In genomic region chr1:62688687-62689085, GRCh38 we compare ENCODE assay signal across 8 cellular contexts. TPM values are rescaled to one million over a fixed set of nuclear protein-coding genes. Genes with fewer than 3 reads are reported as not detected.
DNase-seq lines count a peak whose midpoint lies in the region; FAIRE-seq and TF ChIP-seq lines count a peak whose summit lies in the region.

No MANE protein-coding gene starts in this region.

- H3K79me2 ChIP-seq in Karpas-422 (ENCODE audit: low read length) (no peaks in the 10 kb centered on the region), mammary epithelial cell (ENCODE audit: insufficient read depth, low read length) (peaks cover 39% of the 10 kb centered on the region)

- no peaks in the 10 kb centered on the region for H3K27me3 Mint-ChIP-seq in mesothelial cell of epicardium (ENCODE audit: low read depth)

- no TSS peak for BruUV-seq in mammary epithelial cell (replicated peaks; lab: Mats Ljungman, UMichigan)

- H3K9ac ChIP-seq in Karpas-422 (ENCODE audit: low read length) (peak overlapping the region; percentile 24; the same call in 1 of the 2 replicates), mammary epithelial cell (ENCODE audit: insufficient read depth, low read length) (peak overlapping the region; percentile 78)

- DNase-seq in A172 (ENCODE audit: low spot score) = peak; percentile 6
- no peak for DNase-seq in GM19239 (ENCODE audit: insufficient read length, low spot score)
- DNase-seq in Karpas-422 = no peak
- no peak for DNase-seq in mammary epithelial cell
- no peak for DNase-seq in mesothelial cell of epicardium (ENCODE audit: low spot score in 2 of 2, unreplicated experiment in 2 of 2)
- DNase-seq in activated effector memory CD4-positive, alpha-beta T cell treated with Interleukin-2 at 50 U/mL for 16 hours = no peak
- no peak for DNase-seq in KBM-7
- DNase-seq in NCI-H1694 (lab: John Stamatoyannopoulos, UW) = no peak

- 2% methylated on average over 6 of the region's 10 CpGs for WGBS in mammary epithelial cell (ENCODE audit: low coverage, missing lambda C conversion rate)

- H3K9me3 ChIP-seq in Karpas-422 (ENCODE audit: low read length) (no peaks in the 10 kb centered on the region), mammary epithelial cell (replicated peaks; ENCODE audit: insufficient read depth, low read length) (no peaks in the 10 kb centered on the region)

- H3K27me3 ChIP-seq in Karpas-422 (ENCODE audit: low read length) (no peaks in the 10 kb centered on the region), mammary epithelial cell (ENCODE audit: insufficient read depth, low read length) (no peaks in the 10 kb centered on the region)

- peak; percentile 4 for FAIRE-seq in GM19239 (lab: Jason Lieb, UNC)

- dilution Hi-C loops in mammary epithelial cell (cut with HindIII; ENCODE audit: low sequenced_read_pairs) = no loop called here

- H3K9me3 Mint-ChIP-seq in mesothelial cell of epicardium = no peaks in the 10 kb centered on the region

- peaks cover 48% of the 10 kb centered on the region for H3K4me1 Mint-ChIP-seq in mesothelial cell of epicardium

- peaks cover 5% of the 10 kb centered on the region for H3K4me1 ChIP-seq in Karpas-422 (ENCODE audit: low read length)
- peaks cover 44% of the 10 kb centered on the region for H3K4me1 ChIP-seq in mammary epithelial cell (ENCODE audit: insufficient read depth, low read length)

- in situ Hi-C loops in mammary epithelial cell (cut with MboI; ENCODE audit: low sequenced_read_pairs in 2 of 2) = no loop called here
- in situ Hi-C loops in KBM-7 (cut with MboI; ENCODE audit: low pct_unique_long_range_greater_than_20kb, low sequenced_read_pairs) = no loop called here

- CTCF ChIA-PET in mammary epithelial cell (lab: Charles Lee; ENCODE audit: low non-redundant PET) = interaction anchor here (0.5 kb wide), 1 partner anchor 482 kb away, joined by 3 read pairs; no protein-coding TSS in a partner anchor

- H3K9me2 ChIP-seq in Karpas-422 (replicated peaks; ENCODE audit: insufficient read depth, low read length) = no peaks in the 10 kb centered on the region

- H3K36me3 ChIP-seq in Karpas-422 (ENCODE audit: insufficient read depth, low read length) = no peaks in the 10 kb centered on the region
- no peaks in the 10 kb centered on the region for H3K36me3 ChIP-seq in mammary epithelial cell (ENCODE audit: insufficient read depth, low read length)

- no peaks in the 10 kb centered on the region for H3K36me3 Mint-ChIP-seq in mesothelial cell of epicardium

- peak overlapping the region; percentile 97 for H3K27ac Mint-ChIP-seq in mesothelial cell of epicardium

- H3K4me3 ChIP-seq in Karpas-422 (ENCODE audit: low read length) = peak overlapping the region; percentile 61
- peak overlapping the region; percentile 54 to 83 (median 55) for H3K4me3 ChIP-seq in mammary epithelial cell (replicated peaks in 1 of 3; ENCODE audit: insufficient read depth in 1 of 3, low read depth in 2 of 3, low read length in 3 of 3)

- TF ChIP-seq CTCF in mammary epithelial cell (conservative IDR thresholded peaks at IDR 0.05 in 1 of 2, IDR thresholded peaks at IDR 0.05 in 1 of 2; ENCODE audit: extremely low read depth in 1 of 2, insufficient read depth in 1 of 2, low read depth in 1 of 2, low read length in 2 of 2) = no peak
- TF ChIP-seq CTCF in mesothelial cell of epicardium (IDR thresholded peaks at IDR 0.05; ENCODE audit: unreplicated experiment) = no peak

- H4K20me1 ChIP-seq in Karpas-422 (ENCODE audit: insufficient read depth, low read depth, low read length) (no peaks in the 10 kb centered on the region), mammary epithelial cell (ENCODE audit: insufficient read depth, low read length) (no peaks in the 10 kb centered on the region)

- 0 out of 2 replicates have a peak overlapping the region, but pooled peaks have one; percentile 28 for H2AFZ ChIP-seq in Karpas-422 (ENCODE audit: low read length)
- peak overlapping the region; percentile 100 for H2AFZ ChIP-seq in mammary epithelial cell (ENCODE audit: low read depth, low read length)

- H3K4me2 ChIP-seq in Karpas-422 (ENCODE audit: low read depth, low read length, poor library complexity, severe bottlenecking) (peak overlapping the region; percentile 63), mammary epithelial cell (ENCODE audit: insufficient read depth, low read depth, low read length) (peak overlapping the region; percentile 91)

- intact Hi-C loops in mammary epithelial cell (cut with micrococcal nuclease) = loop anchor here (5.0 kb wide), 2 partner anchors 59 to 156 kb away; no protein-coding TSS in a partner anchor

- H3K4me3 Mint-ChIP-seq in mesothelial cell of epicardium = peak overlapping the region; percentile 96

- H3K27ac ChIP-seq in Karpas-422 (ENCODE audit: low read length) (no peak overlapping the region), mammary epithelial cell (ENCODE audit: insufficient read depth, low read depth, low read length) (peak overlapping the region; percentile 75)

RNA-seq across cellular contexts. Expression of gene DOCK7, which starts 0.5 kb away (rescaled TPM):
- 41.2 and 70.2 TPM in 2 replicates for total RNA-seq in A172 (2014; rRNA removed; shearing (Covaris generic))
- total RNA-seq in Karpas-422 (2014; rRNA removed; shearing (Covaris generic); ENCODE audit: low replicate concordance) = 0.11 TPM in 1 of 2 replicates, not detected in the other
- 10 to 100 TPM; 76.2 to 83.9 TPM for total RNA-seq in mammary epithelial cell
- 25.9 TPM for polyA plus RNA-seq in mammary epithelial cell
- polyA minus RNA-seq in mammary epithelial cell = 114 TPM
- total RNA-seq in mesothelial cell of epicardium = 59.5 to 63.7 TPM (median 63.6 TPM) in 3 replicates

Comparison
In these comparisons a context has a peak if more than half of its experiments do, and no peak if none do; other contexts are left out.
1. RNA of gene DOCK7, which starts 0.5 kb away (total RNA-seq): 76.2 to 83.9 TPM in mammary epithelial cell, 41.2 to 70.2 TPM in A172 and 59.5 to 63.7 TPM in mesothelial cell of epicardium; 0.11 TPM in Karpas-422; every median in the first group is over 10 times any median in the second.